In genomic region chr12:92340441-92341332, GRCh38 we compare ENCODE assay signal across 14 cellular contexts.
A peak's percentile ranks its signal among the peaks of the same experiment; 100 is the strongest.
DNase-seq lines count a peak whose midpoint lies in the region; ATAC-seq lines count a peak whose summit lies in the region.
"Had no signal": no experiment of that assay in that cellular context is flagged by ENCODE, and none has a peak within 500 bp of the region (broad histone marks: within the 10 kb centered on the region; RNA-seq: fewer than 3 reads in every experiment).

No MANE protein-coding gene starts in this region.

- peak overlapping the region; percentile 44 to 65 for H3K4me3 ChIP-seq in duodenal mucosa (ENCODE audit: low read depth in 1 of 2, low read length in 2 of 2)
- H3K4me3 ChIP-seq: heart right ventricle, thoracic aorta had no signal

- peak overlapping the region in 1 of 2 donors; percentile 39 for H3K9ac ChIP-seq in duodenal mucosa (ENCODE audit: low read depth in 1 of 2, low read length in 2 of 2)

- H3K9me3 Mint-ChIP-seq in activated CD4-positive, alpha-beta T cell treated with anti-CD3 and anti-CD28 coated beads for 36 hours (ENCODE audit: low read depth): peaks cover 5% of the 10 kb centered on the region
- H3K9me3 Mint-ChIP-seq in stimulated activated naive CD8-positive, alpha-beta T cell treated with anti-CD3 and anti-CD28 coated beads, Interleukin-15, Interleukin-2, amounts not matched to agents 100 ng/mL and 50 ng/mL, for 24 hours: peaks cover 4% of the 10 kb centered on the region

- peak overlapping the region; percentile 26 for H3K4me3 Mint-ChIP-seq in activated CD4-positive, alpha-beta T cell treated with anti-CD3 and anti-CD28 coated beads for 36 hours
- peak overlapping the region; percentile 63 for H3K4me3 Mint-ChIP-seq in stimulated activated naive CD8-positive, alpha-beta T cell treated with anti-CD3 and anti-CD28 coated beads, Interleukin-15, Interleukin-2, amounts not matched to agents 100 ng/mL and 50 ng/mL, for 24 hours

- ATAC-seq in activated CD4-positive, alpha-beta T cell treated with anti-CD3 and anti-CD28 coated beads for 36 hours: peak; percentile 92
- ATAC-seq in HG03354 (IDR thresholded peaks at IDR 0.05; ENCODE audit: poor library complexity, severe bottlenecking, unreplicated experiment): peak; percentile 64
- ATAC-seq in GM19328 (IDR thresholded peaks at IDR 0.05; ENCODE audit: unreplicated experiment): no peak

- no peaks in the 10 kb centered on the region for H3K27me3 ChIP-seq in duodenal mucosa (ENCODE audit: control insufficient read depth in 1 of 2, insufficient read depth in 2 of 2, low read length in 2 of 2)
- H3K27me3 ChIP-seq: heart right ventricle had no signal

- no peak overlapping the region for H3K27ac ChIP-seq in duodenal mucosa (ENCODE audit: low read depth, low read length)
- H3K27ac ChIP-seq: heart right ventricle, thoracic aorta had no signal

- POLR2A ChIA-PET in activated CD4-positive, alpha-beta T cell treated with anti-CD3 and anti-CD28 coated beads for 36 hours (lab: Charles Lee): no interaction called here

- no peaks in the 10 kb centered on the region for H3K9me3 ChIP-seq in duodenal mucosa (ENCODE audit: control insufficient read depth in 1 of 2, low read length in 2 of 2)
- H3K9me3 ChIP-seq: heart right ventricle, thoracic aorta had no signal

- H3K36me3 Mint-ChIP-seq in activated CD4-positive, alpha-beta T cell treated with anti-CD3 and anti-CD28 coated beads for 36 hours (ENCODE audit: low read depth): no peaks in the 10 kb centered on the region
- no peaks in the 10 kb centered on the region for H3K36me3 Mint-ChIP-seq in stimulated activated naive CD8-positive, alpha-beta T cell treated with anti-CD3 and anti-CD28 coated beads, Interleukin-15, Interleukin-2, amounts not matched to agents 100 ng/mL and 50 ng/mL, for 24 hours (ENCODE audit: low read depth)

- peaks cover 20% of the 10 kb centered on the region for H3K4me1 Mint-ChIP-seq in activated CD4-positive, alpha-beta T cell treated with anti-CD3 and anti-CD28 coated beads for 36 hours
- peaks cover 18% of the 10 kb centered on the region for H3K4me1 Mint-ChIP-seq in stimulated activated naive CD8-positive, alpha-beta T cell treated with anti-CD3 and anti-CD28 coated beads, Interleukin-15, Interleukin-2, amounts not matched to agents 100 ng/mL and 50 ng/mL, for 24 hours (ENCODE audit: low read depth)

- no peaks in the 10 kb centered on the region for H3K27me3 Mint-ChIP-seq in activated CD4-positive, alpha-beta T cell treated with anti-CD3 and anti-CD28 coated beads for 36 hours
- H3K27me3 Mint-ChIP-seq in stimulated activated naive CD8-positive, alpha-beta T cell treated with anti-CD3 and anti-CD28 coated beads, Interleukin-15, Interleukin-2, amounts not matched to agents 100 ng/mL and 50 ng/mL, for 24 hours: no peaks in the 10 kb centered on the region

- H3K36me3 ChIP-seq in duodenal mucosa (ENCODE audit: control insufficient read depth in 1 of 2, insufficient read depth in 2 of 2, low read length in 2 of 2): no peaks in the 10 kb centered on the region
- H3K36me3 ChIP-seq: heart right ventricle, thoracic aorta had no signal

- H3K27ac Mint-ChIP-seq in activated CD4-positive, alpha-beta T cell treated with anti-CD3 and anti-CD28 coated beads for 36 hours: peak overlapping the region; percentile 70
- H3K27ac Mint-ChIP-seq in stimulated activated naive CD8-positive, alpha-beta T cell treated with anti-CD3 and anti-CD28 coated beads, Interleukin-15, Interleukin-2, amounts not matched to agents 100 ng/mL and 50 ng/mL, for 24 hours: peak overlapping the region; percentile 77

- intact Hi-C loops in activated CD4-positive, alpha-beta T cell treated with anti-CD3 and anti-CD28 coated beads for 36 hours (cut with DNase I, micrococcal nuclease): no loop called here

- CTCF ChIA-PET in activated CD4-positive, alpha-beta T cell treated with anti-CD3 and anti-CD28 coated beads for 36 hours (lab: Charles Lee): interaction anchor here (0.7 to 1.0 kb wide), 2 partner anchors 10 to 11 kb away, joined by 3 to 4 read pairs; no protein-coding TSS in a partner anchor

- peak; percentile 25 for DNase-seq in activated CD4-positive, alpha-beta T cell treated with anti-CD3 and anti-CD28 coated beads for 36 hours
- no peak for DNase-seq in activated CD4-positive, alpha-beta T cell treated with anti-CD3 and anti-CD28 coated beads for 48 hours
- DNase-seq in cerebellar nuclear complex (lab: John Stamatoyannopoulos, UW) (no peak), GDM1 (lab: John Stamatoyannopoulos, UW) (no peak)
- DNase-seq: activated effector memory CD4-positive, alpha-beta T cell treated with anti-CD3 and anti-CD28 coated beads, Interleukin-2, amount 50 U/mL, for 16 hours; heart right ventricle; Karpas-422; right cardiac atrium; Right ventricle myocardium superior had no signal

- peaks cover 6 to 13% of the 10 kb centered on the region in 2 donors for H3K4me1 ChIP-seq in duodenal mucosa (ENCODE audit: control insufficient read depth in 1 of 2, insufficient read depth in 2 of 2, low read length in 2 of 2)
